In the genomic region with DNA sequence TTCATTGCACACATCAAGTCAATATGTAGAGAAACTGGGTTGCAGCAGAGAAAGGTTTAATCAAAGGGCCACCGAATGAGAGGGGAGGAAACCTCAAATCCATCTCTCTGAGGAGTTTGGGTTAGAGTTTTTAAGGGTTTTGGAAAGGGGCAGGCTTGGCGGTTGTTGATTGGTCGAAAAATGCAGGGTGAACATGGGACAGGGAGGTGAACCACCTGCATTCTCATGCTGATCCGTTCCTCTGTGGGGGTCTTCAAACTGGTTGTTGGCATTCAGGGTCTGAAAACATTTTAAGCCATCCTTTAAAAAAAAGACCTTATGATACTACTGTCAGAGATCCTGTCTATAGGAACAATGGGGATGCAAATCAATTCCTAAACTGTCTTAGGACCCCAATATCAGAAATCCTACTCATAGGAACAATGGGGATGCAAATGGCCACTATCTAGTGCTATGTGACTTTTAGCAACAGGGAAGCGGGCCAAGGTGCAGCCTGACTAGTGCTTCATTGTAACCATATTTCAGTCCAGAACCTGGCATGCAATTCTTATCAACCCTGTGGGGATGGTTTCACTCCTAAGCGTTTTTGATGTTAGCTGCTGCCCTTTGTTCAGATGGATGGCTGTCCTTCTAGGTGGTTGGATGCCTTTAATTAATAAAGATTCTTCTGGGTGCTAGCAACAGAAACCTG, we compare ENCODE assay signal across 29 cellular contexts.
A peak's percentile ranks its signal among the peaks of the same experiment; 100 is the strongest.
DNase-seq lines count a peak whose midpoint lies in the region; ATAC-seq and TF ChIP-seq lines count a peak whose summit lies in the region.
"Had no signal": no experiment of that assay in that cellular context is flagged by ENCODE, and none has a peak within 500 bp of the region (broad histone marks: within the 10 kb centered on the region; RNA-seq: fewer than 3 reads in every experiment).

No MANE protein-coding gene starts in this region.

- no peak overlapping the region for H3K27ac ChIP-seq in CD4-positive, alpha-beta memory T cell (ENCODE audit: low read depth, low read length)
- H3K27ac ChIP-seq in right atrium auricular region, result peak overlapping the region; percentile 46 to 56
- H3K27ac ChIP-seq in neural progenitor cell, result no peak overlapping the region
- no peak overlapping the region for H3K27ac ChIP-seq in lower lobe of right lung
- H3K27ac ChIP-seq: brain microvascular endothelial cell, C4-2B, VCaP had no signal

- no peak for DNase-seq in CD4-positive, alpha-beta memory T cell
- DNase-seq in RPMI8226 (peak; percentile 49), right atrium auricular region (ENCODE audit: low spot score) (no peak), neural progenitor cell (ENCODE audit: low spot score) (no peak), cerebellum (ENCODE audit: low spot score) (no peak), lower lobe of right lung (no peak), AML-193 (lab: John Stamatoyannopoulos, UW) (no peak)
- DNase-seq in activated naive CD4-positive, alpha-beta T cell (lab: John Stamatoyannopoulos, UW), result no peak
- DNase-seq: ACHN; activated CD4-positive, alpha-beta T cell treated with anti-CD3 and anti-CD28 coated beads, Interleukin-2, amount 10 ng/mL, durations not matched to agents 7 days and 5 days; activated CD8-positive, alpha-beta memory T cell treated with anti-CD3 and anti-CD28 coated beads, Interleukin-2, amount 10 ng/mL, durations not matched to agents 7 days and 5 days; activated naive CD4-positive, alpha-beta T cell treated with anti-CD3 and anti-CD28 coated beads, Interleukin-2, amount 10 ng/mL, durations not matched to agents 7 days and 5 days; amniotic stem cell; brain microvascular endothelial cell; effector CD4-positive, alpha-beta T cell; erythroblast; foreskin fibroblast; head of caudate nucleus; naive thymus-derived CD8-positive, alpha-beta T cell; NCI-H1048; NCI-H1694; NCI-H2171; NCI-H510A; SHP77; stimulated activated CD4-positive, alpha-beta T cell treated with anti-CD3 and anti-CD28 coated beads, Interleukin-2, amount 100 ng/mL, for 24 hours; trophoblast cell had no signal

- H3K9me3 Mint-ChIP-seq in CD4-positive, alpha-beta memory T cell, result peaks cover 0 to 3% (median 0%) of the 10 kb centered on the region in 8 donors
- peaks cover 13% of the 10 kb centered on the region for H3K9me3 Mint-ChIP-seq in neural progenitor cell
- H3K9me3 Mint-ChIP-seq: mesothelial cell of epicardium; naive thymus-derived CD8-positive, alpha-beta T cell had no signal

- peaks cover 58 to 89% (median 76%) of the 10 kb centered on the region in 4 donors for H3K4me1 Mint-ChIP-seq in CD4-positive, alpha-beta memory T cell
- H3K4me1 Mint-ChIP-seq in neural progenitor cell, result peaks cover 15% of the 10 kb centered on the region

- POLR2A ChIA-PET in CD4-positive, alpha-beta memory T cell (lab: Charles Lee; ENCODE audit: partially characterized antibody), result interaction anchor here (0.6 kb wide), 1 partner anchor 13 kb away, joined by 3 read pairs; no protein-coding TSS in a partner anchor

- H3K4me1 ChIP-seq in CD4-positive, alpha-beta memory T cell (ENCODE audit: insufficient read depth, low read length), result peaks cover 77% of the 10 kb centered on the region
- H3K4me1 ChIP-seq in right atrium auricular region (peaks cover 0 to 72% of the 10 kb centered on the region in 2 donors), neural progenitor cell (peaks cover 22% of the 10 kb centered on the region), lower lobe of right lung (peaks cover 36% of the 10 kb centered on the region)

- no peak overlapping the region for H3K4me3 ChIP-seq in CD4-positive, alpha-beta memory T cell (ENCODE audit: low read length in 2 of 2)
- no peak overlapping the region for H3K4me3 ChIP-seq in right atrium auricular region
- no peak overlapping the region for H3K4me3 ChIP-seq in neural progenitor cell
- no peak overlapping the region for H3K4me3 ChIP-seq in lower lobe of right lung

- H2AFZ ChIP-seq in neural progenitor cell (replicated peaks), result no peak overlapping the region

- H3F3A ChIP-seq in neural progenitor cell (ENCODE audit: low read depth), result peaks cover 8% of the 10 kb centered on the region

- no peaks in the 10 kb centered on the region for H3K9me3 ChIP-seq in CD4-positive, alpha-beta memory T cell (ENCODE audit: control insufficient read depth in 1 of 2, low read length in 2 of 2)
- H3K9me3 ChIP-seq in right atrium auricular region (no peaks in the 10 kb centered on the region), neural progenitor cell (ENCODE audit: low read depth) (no peaks in the 10 kb centered on the region), lower lobe of right lung (no peaks in the 10 kb centered on the region)

- no peak for TF ChIP-seq CTCF in right atrium auricular region (IDR thresholded peaks at IDR 0.05)
- no peak for TF ChIP-seq CTCF in neural progenitor cell (IDR thresholded peaks at IDR 0.05)
- TF ChIP-seq CTCF in lower lobe of right lung (IDR thresholded peaks at IDR 0.05), result no peak

- peaks cover 39% of the 10 kb centered on the region for H4K20me1 ChIP-seq in neural progenitor cell (ENCODE audit: low read depth)

- intact Hi-C loops in CD4-positive, alpha-beta memory T cell (cut with micrococcal nuclease), result no loop called here
- intact Hi-C loops in lower lobe of right lung (cut with DNase I), result no loop called here

- H3K4me2 ChIP-seq in neural progenitor cell, result peak overlapping the region; percentile 55

- H3K36me3 Mint-ChIP-seq in CD4-positive, alpha-beta memory T cell, result peaks cover 19 to 26% of the 10 kb centered on the region in 2 donors
- H3K36me3 Mint-ChIP-seq in neural progenitor cell, result peaks cover 19% of the 10 kb centered on the region
- H3K36me3 Mint-ChIP-seq: mesothelial cell of epicardium had no signal

- H3K27me3 ChIP-seq in CD4-positive, alpha-beta memory T cell (ENCODE audit: insufficient read depth, low read length), result no peaks in the 10 kb centered on the region
- H3K27me3 ChIP-seq in right atrium auricular region (no peaks in the 10 kb centered on the region), neural progenitor cell (no peaks in the 10 kb centered on the region), lower lobe of right lung (ENCODE audit: low read depth) (no peaks in the 10 kb centered on the region)
- H3K27me3 ChIP-seq: brain microvascular endothelial cell had no signal

- H3K27me3 Mint-ChIP-seq in CD4-positive, alpha-beta memory T cell, result no peaks in the 10 kb centered on the region
- peaks cover 4% of the 10 kb centered on the region for H3K27me3 Mint-ChIP-seq in neural progenitor cell (ENCODE audit: insufficient read depth, low read depth)
- H3K27me3 Mint-ChIP-seq: activated CD4-positive, alpha-beta T cell treated with anti-CD3 and anti-CD28 coated beads, Interleukin-2, amount 10 ng/mL, durations not matched to agents 7 days and 5 days; activated CD8-positive, alpha-beta memory T cell treated with anti-CD3 and anti-CD28 coated beads, Interleukin-2, amount 10 ng/mL, durations not matched to agents 7 days and 5 days; activated naive CD4-positive, alpha-beta T cell treated with anti-CD3 and anti-CD28 coated beads, Interleukin-2, amount 10 ng/mL, durations not matched to agents 7 days and 5 days; naive thymus-derived CD8-positive, alpha-beta T cell had no signal

- H3K79me2 ChIP-seq in neural progenitor cell (ENCODE audit: low read depth), result peaks cover 36% of the 10 kb centered on the region

- ATAC-seq in lower lobe of right lung, result no peak
- ATAC-seq: activated CD8-positive, alpha-beta memory T cell treated with anti-CD3 and anti-CD28 coated beads, Interleukin-2, amount 10 ng/mL, durations not matched to agents 7 days and 5 days; naive thymus-derived CD8-positive, alpha-beta T cell had no signal

- H3K27ac Mint-ChIP-seq in CD4-positive, alpha-beta memory T cell, result peak overlapping the region in 6 of 7 donors; percentile 10 to 79 (median 47)
- no peak overlapping the region for H3K27ac Mint-ChIP-seq in neural progenitor cell
- H3K27ac Mint-ChIP-seq: activated CD4-positive, alpha-beta T cell treated with anti-CD3 and anti-CD28 coated beads, Interleukin-2, amount 10 ng/mL, durations not matched to agents 7 days and 5 days; activated CD8-positive, alpha-beta memory T cell treated with anti-CD3 and anti-CD28 coated beads, Interleukin-2, amount 10 ng/mL, durations not matched to agents 7 days and 5 days; activated naive CD4-positive, alpha-beta T cell treated with anti-CD3 and anti-CD28 coated beads, Interleukin-2, amount 10 ng/mL, durations not matched to agents 7 days and 5 days; mesothelial cell of epicardium had no signal

- H3K4me3 Mint-ChIP-seq in CD4-positive, alpha-beta memory T cell, result peak overlapping the region in 3 of 8 donors; percentile 8 to 44 (median 36)
- H3K4me3 Mint-ChIP-seq in neural progenitor cell, result no peak overlapping the region
- H3K4me3 Mint-ChIP-seq: activated CD4-positive, alpha-beta T cell treated with anti-CD3 and anti-CD28 coated beads, Interleukin-2, amount 10 ng/mL, durations not matched to agents 7 days and 5 days; activated CD8-positive, alpha-beta memory T cell treated with anti-CD3 and anti-CD28 coated beads, Interleukin-2, amount 10 ng/mL, durations not matched to agents 7 days and 5 days; activated naive CD4-positive, alpha-beta T cell treated with anti-CD3 and anti-CD28 coated beads, Interleukin-2, amount 10 ng/mL, durations not matched to agents 7 days and 5 days; mesothelial cell of epicardium; naive thymus-derived CD8-positive, alpha-beta T cell had no signal

- no peaks in the 10 kb centered on the region for H3K36me3 ChIP-seq in CD4-positive, alpha-beta memory T cell (ENCODE audit: insufficient read depth, low read length)
- H3K36me3 ChIP-seq in right atrium auricular region (no peaks in the 10 kb centered on the region), neural progenitor cell (no peaks in the 10 kb centered on the region), lower lobe of right lung (no peaks in the 10 kb centered on the region)
- H3K36me3 ChIP-seq: brain microvascular endothelial cell had no signal

- CTCF ChIA-PET in CD4-positive, alpha-beta memory T cell (lab: Charles Lee; ENCODE audit: partially characterized antibody), result interaction anchor here (1.1 to 1.5 kb wide), 4 partner anchors 11 to 112 kb away, joined by 3 to 5 read pairs (median 4); no protein-coding TSS in a partner anchor

- H3K9ac ChIP-seq in neural progenitor cell, result no peak overlapping the region

Comparison
In these comparisons a context has a peak if more than half of its experiments do, and no peak if none do; other contexts are left out.
1. H3K27ac ChIP-seq: peak in right atrium auricular region (2 of 2); none in CD4-positive, alpha-beta memory T cell (single experiment), neural progenitor cell (single experiment) and lower lobe of right lung (single experiment).